ENCODE assay signal across 2 cellular contexts in genomic region chr18:8799593-8799992, GRCh38.
TF ChIP-seq lines count a peak whose summit lies in the region.

No MANE protein-coding gene starts in this region.

TF ChIP-seq in SK-N-SH, 30 proteins besides CTCF, POLR2A, EP300 and RAD21 (continued from another document):
- TF ChIP-seq NFIC (IDR thresholded peaks at IDR 0.05; ENCODE audit: borderline replicate concordance) (no peak), JUND (IDR thresholded peaks at IDR 0.05) (no peak), YY1 (IDR thresholded peaks at IDR 0.05; ENCODE audit: low read depth) (no peak), IRF3 (IDR thresholded peaks at IDR 0.05; ENCODE audit: low read depth, low read length) (no peak), SMC3 (IDR thresholded peaks at IDR 0.05; ENCODE audit: low read depth, low read length) (no peak), RFX5 (IDR thresholded peaks at IDR 0.05; ENCODE audit: low read length) (no peak), MEF2A (IDR thresholded peaks at IDR 0.05; ENCODE audit: borderline replicate concordance, low read depth) (no peak), RCOR1 (IDR thresholded peaks at IDR 0.05; ENCODE audit: low read length) (no peak), GATA2 (CRISPR knock-in tag; IDR thresholded peaks at IDR 0.05) (no peak)
TF ChIP-seq in SK-N-SH: peak in this region for 0.

TF ChIP-seq in SK-N-SH treated with all-trans-retinoic acid at 6 μM for 48 hours, 23 proteins besides CTCF, POLR2A, EP300 and RAD21 (continued from another document):
- no peak for TF ChIP-seq PATZ1 (CRISPR knock-in tag; IDR thresholded peaks at IDR 0.05; ENCODE audit: borderline replicate concordance)
